ENCODE assay signal across 25 cellular contexts in genomic region chr15:91132079-91132478, GRCh38. TPM values are rescaled to one million over a fixed set of nuclear protein-coding genes. Genes with fewer than 3 reads are reported as not detected.
A peak's percentile ranks its signal among the peaks of the same experiment; 100 is the strongest.
DNase-seq lines count a peak whose midpoint lies in the region; ATAC-seq, FAIRE-seq and TF ChIP-seq lines count a peak whose summit lies in the region.
"Had no signal": no experiment of that assay in that cellular context is flagged by ENCODE, and none has a peak within 500 bp of the region (broad histone marks: within the 10 kb centered on the region; RNA-seq: fewer than 3 reads in every experiment).

No MANE protein-coding gene starts in this region.

- DNase-seq in HepG2 (ENCODE audit: low spot score): peak; percentile 46
- no peak for DNase-seq in right lobe of liver
- DNase-seq in NCI-H69 (lab: John Stamatoyannopoulos, UW): peak; percentile 32
- DNase-seq in SHP77 treated with DMSO at 0.1 percent for 48 hours (lab: John Stamatoyannopoulos, UW): peak; percentile 72
- no peak for DNase-seq in hypothalamus (lab: John Stamatoyannopoulos, UW)
- no peak for DNase-seq in KBM-7
- no peak for DNase-seq in cardiac septum (ENCODE audit: low spot score)
- DNase-seq: CD4-positive, CD25-positive, alpha-beta regulatory T cell; DND-41; H7; KG1; NCI-H1048; NCI-H1417; NCI-H1694; NCI-H2029 treated with DMSO at 0.1 percent for 48 hours; NCI-H446 treated with DMSO at 0.1 percent for 48 hours; NCI-H526; Peyer's patch; SJCRH30; T-helper 2 cell had no signal

- H3K36me3 ChIP-seq in HepG2 (replicated peaks in 1 of 2; ENCODE audit: control insufficient read depth in 1 of 2, insufficient read depth in 2 of 2, low read length in 2 of 2): no peaks in the 10 kb centered on the region
- H3K36me3 ChIP-seq in right lobe of liver: no peaks in the 10 kb centered on the region
- H3K36me3 ChIP-seq: Peyer's patch, SJCRH30 had no signal

- H3K27ac ChIP-seq in HepG2 (ENCODE audit: extremely low read length, insufficient read depth, low read length): no peak overlapping the region
- H3K27ac ChIP-seq in right lobe of liver: no peak overlapping the region
- H3K27ac ChIP-seq: 22Rv1, Peyer's patch, SJCRH30 had no signal

- POLR2A ChIA-PET in HepG2 (lab: Yijun Ruan, JAX): no interaction called here

- TF ChIP-seq EP300 in HepG2 (IDR thresholded peaks at IDR 0.05; ENCODE audit: low read depth in 2 of 2, low read length in 2 of 2) (no peak), HepG2 (CRISPR knock-in tag; IDR thresholded peaks at IDR 0.05; ENCODE audit: borderline replicate concordance) (no peak)

- intact Hi-C loops in HepG2 (cut with micrococcal nuclease; ENCODE audit: unreplicated experiment) (no loop called here), right lobe of liver (cut with DNase I) (no loop called here), cardiac septum (cut with DNase I) (no loop called here)

- no peak for TF ChIP-seq RAD21 in HepG2 (CRISPR knock-in tag; IDR thresholded peaks at IDR 0.05)

- no peaks in the 10 kb centered on the region for H3K79me2 ChIP-seq in HepG2 (ENCODE audit: insufficient read depth, low read length)

- H3K4me2 ChIP-seq in HepG2 (ENCODE audit: low read depth, low read length): peak overlapping the region; percentile 60

- H3K4me3 ChIP-seq in HepG2 (replicated peaks in 1 of 3; ENCODE audit: insufficient read depth in 1 of 3, low read depth in 2 of 3, low read length in 3 of 3): peak overlapping the region in 2 of 3 experiments; percentile 4 to 37; a peak in 1 of 6 replicates
- no peak overlapping the region for H3K4me3 ChIP-seq in right lobe of liver
- H3K4me3 ChIP-seq: Peyer's patch, SJCRH30 had no signal

- WGBS in HepG2 (ENCODE audit: low lambda C conversion rate): 37% methylated on average over 7 of the region's 7 CpGs
- WGBS in right lobe of liver (ENCODE audit: insufficient coverage, low coverage, low lambda C conversion rate, missing lambda C conversion rate): 84% methylated on average over 2 of the region's 7 CpGs

- no peak for FAIRE-seq in HepG2 (lab: Jason Lieb, UNC)
- FAIRE-seq: GM18507 had no signal

- in situ Hi-C loops in HepG2 (cut with HindIII; ENCODE audit: extremely low pct_ligation_motif_present, low pct_unique_long_range_greater_than_20kb) (no loop called here), KBM-7 (cut with MboI; ENCODE audit: low pct_unique_long_range_greater_than_20kb, low sequenced_read_pairs) (no loop called here)

- ATAC-seq in HepG2 (peak; percentile 77), right lobe of liver (no peak), HG03460 (IDR thresholded peaks at IDR 0.05; ENCODE audit: unreplicated experiment) (no peak)

- TF ChIP-seq CTCF in HepG2 (CRISPR knock-in tag; IDR thresholded peaks at IDR 0.05) (no peak), right lobe of liver (IDR thresholded peaks at IDR 0.05) (no peak)

- H3K9me3 ChIP-seq in HepG2 (ENCODE audit: low read length): no peaks in the 10 kb centered on the region
- H3K9me3 ChIP-seq in right lobe of liver: no peaks in the 10 kb centered on the region
- H3K9me3 ChIP-seq: Peyer's patch, SJCRH30 had no signal

- no peak overlapping the region for H3K9ac ChIP-seq in HepG2 (ENCODE audit: insufficient read depth, low read depth, low read length)

- BruUV-seq in HepG2 (replicated peaks; lab: Mats Ljungman, UMichigan): no TSS peak

- TF ChIP-seq POLR2A in HepG2 (IDR thresholded peaks at IDR 0.05; ENCODE audit: insufficient read depth in 1 of 2, low read depth in 2 of 2, low read length in 2 of 2): no peak
- no peak for TF ChIP-seq POLR2A in right lobe of liver (IDR thresholded peaks at IDR 0.05)

- CTCF ChIA-PET in HepG2 (lab: Yijun Ruan, JAX; ENCODE audit: low intra/inter-chr PET ratio, low total read pairs): no interaction called here

- H3K4me1 ChIP-seq in HepG2 (ENCODE audit: insufficient read depth, low read length) (peaks cover 11% of the 10 kb centered on the region; the same call in 1 of the 2 replicates), right lobe of liver (no peaks in the 10 kb centered on the region)
- H3K4me1 ChIP-seq: Peyer's patch, SJCRH30 had no signal

- H3K27me3 ChIP-seq in HepG2 (ENCODE audit: control insufficient read depth in 1 of 2, insufficient read depth in 2 of 2, low read length in 2 of 2) (peaks cover 0 to 13% of the 10 kb centered on the region in 2 experiments; a peak in 3 of 5 replicates), right lobe of liver (no peaks in the 10 kb centered on the region)
- H3K27me3 ChIP-seq: Peyer's patch had no signal

- H2AFZ ChIP-seq in HepG2 (ENCODE audit: low read length): no peak overlapping the region

- no peaks in the 10 kb centered on the region for H4K20me1 ChIP-seq in HepG2 (ENCODE audit: insufficient read depth, low read length)

TF ChIP-seq in HepG2, 621 proteins besides CTCF, POLR2A, EP300 and RAD21:
- TF ChIP-seq NR2F6 (IDR thresholded peaks at IDR 0.05) (peak; percentile 28; the same call in 1 of the 2 replicates), NR2F6 (CRISPR knock-in tag; IDR thresholded peaks at IDR 0.05) (no peak), NCOA1 (CRISPR knock-in tag; IDR thresholded peaks at IDR 0.05) (no peak), HNF4A (CRISPR knock-in tag; IDR thresholded peaks at IDR 0.05) (peak; percentile 62), HNF4G (IDR thresholded peaks at IDR 0.05; ENCODE audit: borderline replicate concordance, low read depth, low read length) (peak; percentile 50; the same call in 1 of the 2 replicates), HNF4G (CRISPR knock-in tag; IDR thresholded peaks at IDR 0.05; ENCODE audit: borderline replicate concordance, low read depth) (no peak), ZMYM4 (CRISPR knock-in tag; IDR thresholded peaks at IDR 0.05) (peak; percentile 26; the same call in 1 of the 2 replicates), NFYB (CRISPR knock-in tag; IDR thresholded peaks at IDR 0.05) (peak; percentile 67), NFYC (CRISPR knock-in tag; IDR thresholded peaks at IDR 0.05) (peak; percentile 63), FOXA1 (IDR thresholded peaks at IDR 0.05) (no peak), FOXA1 (CRISPR knock-in tag; IDR thresholded peaks at IDR 0.05) (0 out of 2 replicates have a peak, but pooled peaks have one; percentile 53), MTF1 (CRISPR knock-in tag; IDR thresholded peaks at IDR 0.05) (no peak)
- TF ChIP-seq, protein P1, sequence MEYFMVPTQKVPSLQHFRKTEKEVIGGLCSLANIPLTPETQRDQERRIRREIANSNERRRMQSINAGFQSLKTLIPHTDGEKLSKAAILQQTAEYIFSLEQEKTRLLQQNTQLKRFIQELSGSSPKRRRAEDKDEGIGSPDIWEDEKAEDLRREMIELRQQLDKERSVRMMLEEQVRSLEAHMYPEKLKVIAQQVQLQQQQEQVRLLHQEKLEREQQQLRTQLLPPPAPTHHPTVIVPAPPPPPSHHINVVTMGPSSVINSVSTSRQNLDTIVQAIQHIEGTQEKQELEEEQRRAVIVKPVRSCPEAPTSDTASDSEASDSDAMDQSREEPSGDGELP (IDR thresholded peaks at IDR 0.05; ENCODE audit: borderline replicate concordance, low read depth): peak; percentile 74

RNA-seq across cellular contexts. Expression of gene SV2B, which starts 32.0 kb away (rescaled TPM):
- total RNA-seq in HepG2 (2016; rRNA removed; fragmentation: Illumina TruSeq; extraction: Trizol) (not detected in 2 replicates), right lobe of liver (under 1 TPM in 5 of 6 experiments, not detected in 1; 0.06 to 0.81 (median 0.18) TPM), cardiac septum (3.7 TPM)
- not detected in 2 replicates for total RNA-seq in HepG2 (2016; cell fraction: cytosol; rRNA removed; fragmentation: Illumina TruSeq; extraction: Trizol; ENCODE audit: low read depth)
- total RNA-seq in HepG2 (2016; cell fraction: insoluble cytoplasmic fraction; rRNA removed; fragmentation: Illumina TruSeq; extraction: Trizol): not detected in 2 replicates
- total RNA-seq in HepG2 (2016; cell fraction: membrane; rRNA removed; fragmentation: Illumina TruSeq; extraction: Trizol): not detected in 2 replicates
- not detected in 2 replicates for total RNA-seq in HepG2 (2016; cell fraction: nucleus; rRNA removed; fragmentation: Illumina TruSeq; extraction: Trizol)
- polyA plus RNA-seq in HepG2 (2011; rRNA removed): not detected in 2 replicates
- not detected in 2 replicates for polyA plus RNA-seq in HepG2 (2011; cell fraction: cytosol; rRNA removed)
- not detected in 2 replicates for polyA plus RNA-seq in HepG2 (2011; cell fraction: nucleus; rRNA removed)
- polyA plus RNA-seq in HepG2 (2012): not detected in 2 replicates
- not detected in 2 replicates for polyA plus RNA-seq in HepG2 (2016; cell fraction: cytosol; fragmentation: Illumina TruSeq; extraction: Trizol; ENCODE audit: low read depth)
- polyA plus RNA-seq in HepG2 (2016; cell fraction: insoluble cytoplasmic fraction; fragmentation: Illumina TruSeq; extraction: Trizol; ENCODE audit: low read depth): not detected in 2 replicates
- not detected in 2 replicates for polyA plus RNA-seq in HepG2 (2016; cell fraction: membrane; fragmentation: Illumina TruSeq; extraction: Trizol; ENCODE audit: low read depth)
- polyA plus RNA-seq in HepG2 (2016; cell fraction: nucleus; fragmentation: Illumina TruSeq; extraction: Trizol; ENCODE audit: insufficient read depth, low read depth): not detected in 2 replicates
- polyA minus RNA-seq in HepG2 (2011; rRNA and poly(A)+ RNA removed; ENCODE audit: low replicate concordance): 1.1 TPM in 1 of 2 replicates, not detected in the other
- not detected in 2 replicates for polyA minus RNA-seq in HepG2 (2011; cell fraction: cytosol; rRNA and poly(A)+ RNA removed)
- polyA minus RNA-seq in HepG2 (2011; cell fraction: nucleus; rRNA and poly(A)+ RNA removed): not detected in 2 replicates
- total RNA-seq: CD4-positive, CD25-positive, alpha-beta regulatory T cell; HT1080; SJCRH30 had no signal
- polyA plus RNA-seq: BJ had no signal

Comparison
In these comparisons a context has a peak if more than half of its experiments do, and no peak if none do; other contexts are left out.
1. DNase-seq: peak in HepG2 (single experiment), NCI-H69 (single experiment) and SHP77 treated with DMSO at 0.1 percent for 48 hours (single experiment); none in right lobe of liver (0 of 3), hypothalamus (0 of 51), KBM-7 (single experiment) and cardiac septum (single experiment).
2. H3K4me3 ChIP-seq: peak in HepG2 (2 of 3); none in right lobe of liver (0 of 3).